In genomic region chr4:24240655-24241054, GRCh38 we compare ENCODE assay signal across 19 cellular contexts.
DNase-seq lines count a peak whose midpoint lies in the region; ATAC-seq and TF ChIP-seq lines count a peak whose summit lies in the region.
"Had no signal": no experiment of that assay in that cellular context is flagged by ENCODE, and none has a peak within 500 bp of the region (broad histone marks: within the 10 kb centered on the region; RNA-seq: fewer than 3 reads in every experiment).

No MANE protein-coding gene starts in this region.

- no peak overlapping the region for H3K4ac ChIP-seq in mesendoderm (ENCODE audit: low read depth, low read length)

- H4K5ac ChIP-seq in mesendoderm (ENCODE audit: low read length) = no peak overlapping the region

- TF ChIP-seq POLR2A in NB4 (IDR thresholded peaks at IDR 0.05; ENCODE audit: extremely low read depth, insufficient read length) = no peak

- H3K4me2 ChIP-seq in mesendoderm (ENCODE audit: low read length) = no peak overlapping the region
- H3K4me2 ChIP-seq: A549, BLaER1 had no signal

- no peak overlapping the region for H3K56ac ChIP-seq in mesendoderm (ENCODE audit: low read length)

- no peaks in the 10 kb centered on the region for H3K36me3 ChIP-seq in mesendoderm (ENCODE audit: control insufficient read depth, insufficient read depth, low read length)
- H3K36me3 ChIP-seq: BLaER1, Peyer's patch had no signal

- no peak overlapping the region for H3K23ac ChIP-seq in mesendoderm (ENCODE audit: low read length)

- no peaks in the 10 kb centered on the region for H3K79me1 ChIP-seq in mesendoderm (ENCODE audit: low read length)

- no peak for ATAC-seq in GM19395 (IDR thresholded peaks at IDR 0.05; ENCODE audit: unreplicated experiment)
- no peak for ATAC-seq in HG03432 (IDR thresholded peaks at IDR 0.05; ENCODE audit: unreplicated experiment)
- ATAC-seq: A549; CD8-positive, alpha-beta T cell; GM12878; Right ventricle myocardium inferior had no signal

- DNase-seq in ELF-1 (ENCODE audit: low read depth, low spot score) = peak; percentile 23
- DNase-seq in NB4 (ENCODE audit: low read depth) = no peak
- DNase-seq in epithelial cell of proximal tubule (ENCODE audit: low read depth) = no peak
- peak; percentile 67 for DNase-seq in mesendoderm
- no peak for DNase-seq in NCI-H748 treated with DMSO at 0.1 percent for 48 hours (lab: John Stamatoyannopoulos, UW)
- DNase-seq: Calu3; CD8-positive, alpha-beta T cell; MM.1S; NCI-H1694 treated with DMSO at 0.1 percent for 48 hours; NCI-H226; NCI-H524 treated with DMSO at 0.1 percent for 48 hours; Peyer's patch; SW 1271 had no signal

- H3K9ac ChIP-seq in mesendoderm (ENCODE audit: low read length) = no peak overlapping the region
- H3K9ac ChIP-seq: BLaER1 had no signal

- H3K79me2 ChIP-seq in mesendoderm (ENCODE audit: control insufficient read depth, insufficient read depth, low read length) = no peaks in the 10 kb centered on the region

- no peak overlapping the region for H2BK120ac ChIP-seq in mesendoderm (ENCODE audit: low read depth, low read length)

- no peaks in the 10 kb centered on the region for H3K4me1 ChIP-seq in mesendoderm (ENCODE audit: control insufficient read depth, low read depth, low read length)
- H3K4me1 ChIP-seq: A549, BLaER1 had no signal

- H3K27me3 ChIP-seq in mesendoderm (ENCODE audit: insufficient read depth, low read length, poor library complexity) = no peaks in the 10 kb centered on the region
- H3K27me3 ChIP-seq: BLaER1, Peyer's patch had no signal

- H2AK5ac ChIP-seq in mesendoderm (ENCODE audit: low read length) = no peak overlapping the region

- TF ChIP-seq CTCF in NB4 (IDR thresholded peaks at IDR 0.05; ENCODE audit: low read depth, low read length) (peak; percentile 14), epithelial cell of proximal tubule (conservative IDR thresholded peaks at IDR 0.05; ENCODE audit: low read depth, low read length) (peak; percentile 25)

- H3K27ac ChIP-seq in mesendoderm (ENCODE audit: low read depth, low read length) = no peak overlapping the region
- H3K27ac ChIP-seq: A549, BLaER1, Peyer's patch had no signal

- no peak overlapping the region for H4K8ac ChIP-seq in mesendoderm (ENCODE audit: low read depth, low read length)

- no peak overlapping the region for H2BK15ac ChIP-seq in mesendoderm (replicated peaks; ENCODE audit: low read depth)

- no peak overlapping the region for H3K18ac ChIP-seq in mesendoderm (ENCODE audit: low read length)

- H3K4me3 ChIP-seq in NB4 (ENCODE audit: low read depth, low read length) (no peak overlapping the region), epithelial cell of proximal tubule (ENCODE audit: low read depth, low read length) (no peak overlapping the region), mesendoderm (ENCODE audit: low read length) (no peak overlapping the region)
- H3K4me3 ChIP-seq: A549, BLaER1, GM12878, Peyer's patch had no signal

- H2BK5ac ChIP-seq in mesendoderm (ENCODE audit: low read length) = no peak overlapping the region

Comparison
In these comparisons a context has a peak if more than half of its experiments do, and no peak if none do; other contexts are left out.
1. DNase-seq: peak in ELF-1 (single experiment) and mesendoderm (single experiment); none in NB4 (single experiment), epithelial cell of proximal tubule (single experiment) and NCI-H748 treated with DMSO at 0.1 percent for 48 hours (single experiment).